Comparison of ENCODE assay signal across 18 cellular contexts in the genomic region with DNA sequence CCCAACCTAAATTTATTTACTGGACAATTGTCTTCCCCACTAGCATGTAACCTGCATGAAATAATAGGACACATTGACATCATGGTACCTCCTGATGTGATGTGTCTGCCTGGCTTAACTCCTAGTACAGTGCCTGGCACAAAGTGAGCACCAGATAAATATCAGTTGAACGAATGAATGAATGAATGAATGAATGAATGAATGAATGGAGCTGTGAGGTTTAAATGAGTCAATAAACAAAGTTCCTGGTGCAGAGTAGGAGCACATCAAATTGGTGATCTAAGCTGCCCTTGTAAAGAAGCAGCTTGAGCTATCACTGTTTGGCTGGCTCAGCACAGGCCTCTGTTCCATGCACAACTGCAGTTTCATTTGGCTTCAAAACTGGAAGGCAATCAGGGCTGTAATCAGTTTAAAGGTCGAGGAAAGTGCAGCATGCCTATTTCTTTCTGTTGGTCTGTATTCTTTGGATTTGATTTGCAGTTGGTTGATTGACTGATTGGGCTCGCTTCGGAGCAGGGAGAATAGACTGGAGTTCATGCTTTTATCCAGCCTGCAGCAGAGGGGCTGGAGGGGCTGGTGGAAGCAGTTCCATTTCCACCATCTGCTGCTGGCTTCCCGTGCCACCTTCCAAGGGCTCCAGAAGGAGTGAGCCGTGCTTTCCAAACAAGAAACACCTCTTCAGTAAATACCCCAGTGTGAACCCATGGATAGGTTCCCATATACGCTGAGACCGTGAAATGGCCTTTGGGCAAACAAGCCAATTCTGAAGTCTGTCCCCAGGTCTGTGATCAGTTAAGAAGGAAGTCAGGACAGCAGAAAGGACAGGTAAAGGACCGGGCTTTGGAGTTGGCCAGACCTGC. TPM values are rescaled to one million over a fixed set of nuclear protein-coding genes. Genes with fewer than 3 reads are reported as not detected.
DNase-seq lines count a peak whose midpoint lies in the region; ATAC-seq and TF ChIP-seq lines count a peak whose summit lies in the region.
"Had no signal": no experiment of that assay in that cellular context is flagged by ENCODE, and none has a peak within 500 bp of the region (broad histone marks: within the 10 kb centered on the region; RNA-seq: fewer than 3 reads in every experiment).

No MANE protein-coding gene starts in this region.

- H3K4me1 Mint-ChIP-seq in neural crest cell = peaks cover 7% of the 10 kb centered on the region

- no peak overlapping the region for H3K4me3 ChIP-seq in left ventricle myocardium inferior

- peak overlapping the region; percentile 14 for H3K27ac ChIP-seq in left ventricle myocardium inferior (replicated peaks)
- H3K27ac ChIP-seq: HL-60 had no signal

- no peak overlapping the region for H3K4me3 Mint-ChIP-seq in neural crest cell

- H3K36me3 ChIP-seq in left ventricle myocardium inferior = peaks cover 7% of the 10 kb centered on the region

- intact Hi-C loops in left ventricle myocardium inferior (cut with micrococcal nuclease) (no loop called here), cardiac septum (cut with DNase I) (no loop called here), left colon (cut with DNase I, micrococcal nuclease) (no loop called here)

- no peaks in the 10 kb centered on the region for H3K9me3 ChIP-seq in left ventricle myocardium inferior (replicated peaks)

- H3K4me1 ChIP-seq in left ventricle myocardium inferior = peaks cover 26% of the 10 kb centered on the region

- no peaks in the 10 kb centered on the region for H3K27me3 ChIP-seq in left ventricle myocardium inferior (ENCODE audit: low read depth)

- H3K27ac Mint-ChIP-seq in neural crest cell (ENCODE audit: unreplicated experiment) = peak overlapping the region; percentile 81

- no peaks in the 10 kb centered on the region for H3K27me3 Mint-ChIP-seq in neural crest cell (ENCODE audit: low read depth)

- H3K36me3 Mint-ChIP-seq in neural crest cell (ENCODE audit: low read depth) = peaks cover 7% of the 10 kb centered on the region

- DNase-seq in left ventricle myocardium inferior (no peak), cardiac septum (ENCODE audit: low spot score) (no peak), left colon (peak in 1 of 2 donors; percentile 11), neural crest cell (ENCODE audit: low read depth, low spot score) (no peak), pons (ENCODE audit: low spot score) (no peak)
- DNase-seq: COR-L47, DMS53, HCEC 1CT, KBM-7, NCI-H1436 treated with DMSO at 0.1 percent for 48 hours, NCI-H2081, NCI-H226, Right ventricle myocardium superior had no signal

- peak; percentile 92 for ATAC-seq in left colon
- no peak for ATAC-seq in HG03342 (IDR thresholded peaks at IDR 0.05; ENCODE audit: unreplicated experiment)
- ATAC-seq in GM21447 (IDR thresholded peaks at IDR 0.05; ENCODE audit: unreplicated experiment) = no peak
- ATAC-seq in GM18861 (IDR thresholded peaks at IDR 0.05; ENCODE audit: unreplicated experiment) = no peak
- ATAC-seq: Panc1 had no signal

- no peak for TF ChIP-seq CTCF in left ventricle myocardium inferior (IDR thresholded peaks at IDR 0.05; ENCODE audit: borderline replicate concordance)
- TF ChIP-seq CTCF in neural crest cell (conservative IDR thresholded peaks at IDR 0.05) = no peak

- H3K9me3 Mint-ChIP-seq in neural crest cell = no peaks in the 10 kb centered on the region

RNA-seq across cellular contexts. Expression of a gene that starts 54.6 kb away (rescaled TPM):
- total RNA-seq in left ventricle myocardium inferior (82.3 TPM), cardiac septum (54.1 TPM), left colon (1 to 10 TPM; 5.0 to 7.6 TPM), neural crest cell (58.5 and 59.3 TPM in 2 replicates)
